In genomic region chr16:31092330-31092729, GRCh38 we compare ENCODE assay signal across 11 cellular contexts. TPM values are rescaled to one million over a fixed set of nuclear protein-coding genes. Genes with fewer than 3 reads are reported as not detected.
DNase-seq lines count a peak whose midpoint lies in the region; ATAC-seq and TF ChIP-seq lines count a peak whose summit lies in the region.
"Had no signal": no experiment of that assay in that cellular context is flagged by ENCODE, and none has a peak within 500 bp of the region (broad histone marks: within the 10 kb centered on the region; RNA-seq: fewer than 3 reads in every experiment).

No MANE protein-coding gene starts in this region.

- H3K36me3 Mint-ChIP-seq in CD4-positive, alpha-beta memory T cell = peaks cover 4 to 26% of the 10 kb centered on the region in 2 donors
- H3K36me3 Mint-ChIP-seq in activated naive CD8-positive, alpha-beta T cell treated with anti-CD3 and anti-CD28 coated beads, Interleukin-2, amount 50 U/mL, for 24 hours (ENCODE audit: low read depth) = peaks cover 6% of the 10 kb centered on the region
- peaks cover 10% of the 10 kb centered on the region for H3K36me3 Mint-ChIP-seq in nephron (ENCODE audit: low read depth)
- peaks cover 0 to 12% of the 10 kb centered on the region in 2 donors for H3K36me3 Mint-ChIP-seq in stimulated activated naive B cell treated with anti-CD40 and anti-IgM and Interleukin-4, amounts not matched to agents 10 μg/mL and 1 μg/mL and 100 μg/mL, for 72 hours

- H3K27ac Mint-ChIP-seq in CD4-positive, alpha-beta memory T cell = peak overlapping the region in 6 of 7 donors; percentile 24 to 86 (median 60)
- H3K27ac Mint-ChIP-seq in activated naive CD8-positive, alpha-beta T cell treated with anti-CD3 and anti-CD28 coated beads, Interleukin-2, amount 50 U/mL, for 24 hours = no peak overlapping the region
- peak overlapping the region in 1 of 3 experiments; percentile 39 for H3K27ac Mint-ChIP-seq in nephron
- no peak overlapping the region for H3K27ac Mint-ChIP-seq in stimulated activated naive B cell treated with anti-CD40 and anti-IgM and Interleukin-4, amounts not matched to agents 10 μg/mL and 1 μg/mL and 100 μg/mL, for 72 hours

- peak overlapping the region in 5 of 8 donors; percentile 17 to 69 (median 57) for H3K4me3 Mint-ChIP-seq in CD4-positive, alpha-beta memory T cell
- H3K4me3 Mint-ChIP-seq in activated naive CD8-positive, alpha-beta T cell treated with anti-CD3 and anti-CD28 coated beads, Interleukin-2, amount 50 U/mL, for 24 hours = peak overlapping the region; percentile 26
- peak overlapping the region; percentile 72 to 95 (median 76) for H3K4me3 Mint-ChIP-seq in nephron
- no peak overlapping the region for H3K4me3 Mint-ChIP-seq in stimulated activated naive B cell treated with anti-CD40 and anti-IgM and Interleukin-4, amounts not matched to agents 10 μg/mL and 1 μg/mL and 100 μg/mL, for 72 hours

- H3K4me1 Mint-ChIP-seq in CD4-positive, alpha-beta memory T cell = peaks cover 12 to 42% (median 30%) of the 10 kb centered on the region in 4 donors
- H3K4me1 Mint-ChIP-seq in activated naive CD8-positive, alpha-beta T cell treated with anti-CD3 and anti-CD28 coated beads, Interleukin-2, amount 50 U/mL, for 24 hours = peaks cover 25% of the 10 kb centered on the region
- H3K4me1 Mint-ChIP-seq in nephron = peaks cover 13% of the 10 kb centered on the region
- peaks cover 18 to 34% of the 10 kb centered on the region in 2 donors for H3K4me1 Mint-ChIP-seq in stimulated activated naive B cell treated with anti-CD40 and anti-IgM and Interleukin-4, amounts not matched to agents 10 μg/mL and 1 μg/mL and 100 μg/mL, for 72 hours

- H3K27ac ChIP-seq in CD4-positive, alpha-beta memory T cell (ENCODE audit: low read depth, low read length) = no peak overlapping the region
- H3K27ac ChIP-seq: thoracic aorta had no signal

- no peak for TF ChIP-seq CTCF in nephron (IDR thresholded peaks at IDR 0.05; ENCODE audit: unreplicated experiment in 3 of 3)

- CTCF ChIA-PET in CD4-positive, alpha-beta memory T cell (lab: Charles Lee; ENCODE audit: partially characterized antibody) = interaction anchor here (0.7 to 1.9 kb wide), 4 partner anchors 50 to 602 kb away, joined by 3 to 6 read pairs (median 4); partner anchors contain the start of gene ZNF843

- no peaks in the 10 kb centered on the region for H3K27me3 Mint-ChIP-seq in CD4-positive, alpha-beta memory T cell
- H3K27me3 Mint-ChIP-seq in activated naive CD8-positive, alpha-beta T cell treated with anti-CD3 and anti-CD28 coated beads, Interleukin-2, amount 50 U/mL, for 24 hours = no peaks in the 10 kb centered on the region
- H3K27me3 Mint-ChIP-seq in nephron (ENCODE audit: low read depth) = no peaks in the 10 kb centered on the region
- H3K27me3 Mint-ChIP-seq in stimulated activated naive B cell treated with anti-CD40 and anti-IgM and Interleukin-4, amounts not matched to agents 10 μg/mL and 1 μg/mL and 100 μg/mL, for 72 hours = no peaks in the 10 kb centered on the region

- no peak for ATAC-seq in activated naive CD8-positive, alpha-beta T cell treated with anti-CD3 and anti-CD28 coated beads, Interleukin-2, amount 50 U/mL, for 24 hours
- ATAC-seq in GM18868 (IDR thresholded peaks at IDR 0.05; ENCODE audit: unreplicated experiment) = no peak
- ATAC-seq in stimulated activated naive B cell treated with anti-CD40 and anti-IgM and Interleukin-4, amounts not matched to agents 10 μg/mL and 1 μg/mL and 100 μg/mL, for 72 hours (replicated peaks) = no peak

- POLR2A ChIA-PET in CD4-positive, alpha-beta memory T cell (lab: Charles Lee; ENCODE audit: partially characterized antibody) = interaction anchor here (2.0 to 5.7 kb wide), 3 partner anchors 18 to 27 kb away, joined by 5 to 61 read pairs (median 6); partner anchors contain the start of genes KAT8, ZNF646 and ZNF668

- H3K27me3 ChIP-seq in CD4-positive, alpha-beta memory T cell (ENCODE audit: insufficient read depth, low read length) = no peaks in the 10 kb centered on the region
- H3K27me3 ChIP-seq: Peyer's patch had no signal

- DNase-seq in CD4-positive, alpha-beta memory T cell = no peak
- DNase-seq in GM04504 (ENCODE audit: low read depth) (peak; percentile 54), GM19240 (ENCODE audit: insufficient read length, low spot score) (no peak), pons (ENCODE audit: low spot score) (no peak)
- DNase-seq in activated naive CD8-positive, alpha-beta T cell treated with anti-CD3 and anti-CD28 coated beads, Interleukin-2, amount 50 U/mL, for 24 hours = no peak
- DNase-seq in stimulated activated naive B cell treated with anti-CD40 and anti-IgM and Interleukin-4, amounts not matched to agents 10 μg/mL and 1 μg/mL and 100 μg/mL, for 72 hours = no peak
- DNase-seq: NCI-H510A treated with DMSO at 0.1 percent for 48 hours, Peyer's patch had no signal

- H3K36me3 ChIP-seq in CD4-positive, alpha-beta memory T cell (ENCODE audit: insufficient read depth, low read length) = peaks cover 13% of the 10 kb centered on the region

- peaks cover 22% of the 10 kb centered on the region for H3K4me1 ChIP-seq in CD4-positive, alpha-beta memory T cell (ENCODE audit: insufficient read depth, low read length)

- no peaks in the 10 kb centered on the region for H3K9me3 ChIP-seq in CD4-positive, alpha-beta memory T cell (ENCODE audit: control insufficient read depth in 1 of 2, low read length in 2 of 2)
- H3K9me3 ChIP-seq: Peyer's patch, thoracic aorta had no signal

- H3K4me3 ChIP-seq in CD4-positive, alpha-beta memory T cell (ENCODE audit: low read length in 2 of 2) = no peak overlapping the region
- H3K4me3 ChIP-seq: thoracic aorta had no signal

- H3K9me3 Mint-ChIP-seq in CD4-positive, alpha-beta memory T cell = no peaks in the 10 kb centered on the region
- no peaks in the 10 kb centered on the region for H3K9me3 Mint-ChIP-seq in activated naive CD8-positive, alpha-beta T cell treated with anti-CD3 and anti-CD28 coated beads, Interleukin-2, amount 50 U/mL, for 24 hours
- H3K9me3 Mint-ChIP-seq in nephron = no peaks in the 10 kb centered on the region
- no peaks in the 10 kb centered on the region for H3K9me3 Mint-ChIP-seq in stimulated activated naive B cell treated with anti-CD40 and anti-IgM and Interleukin-4, amounts not matched to agents 10 μg/mL and 1 μg/mL and 100 μg/mL, for 72 hours

- intact Hi-C loops in CD4-positive, alpha-beta memory T cell (cut with micrococcal nuclease) = loop anchor here (5.0 kb wide), 1 partner anchor 85 kb away; no protein-coding TSS in a partner anchor

RNA-seq across cellular contexts. Expression of gene VKORC1, which starts 2.3 kb away (rescaled TPM):
- total RNA-seq in CD4-positive, alpha-beta memory T cell = 10 to 100 TPM; 48.9 to 51.3 TPM
- 100 to 1,000 TPM in 1 of 2 donors, 10 to 100 TPM in 1; 93.7 to 114 TPM for polyA plus RNA-seq in CD4-positive, alpha-beta memory T cell

RNA-seq across cellular contexts. Expression of gene PRSS53, which starts 3.6 kb away (rescaled TPM):
- 10 to 100 TPM; 13.3 to 13.5 TPM for total RNA-seq in CD4-positive, alpha-beta memory T cell
- polyA plus RNA-seq in CD4-positive, alpha-beta memory T cell = under 1 TPM; 0.43 to 0.69 TPM

RNA-seq across cellular contexts. Expression of gene BCKDK, which starts 15.9 kb away (rescaled TPM):
- 10 to 100 TPM; 17.0 to 21.1 TPM for total RNA-seq in CD4-positive, alpha-beta memory T cell
- 10 to 100 TPM; 22.3 to 24.3 TPM for polyA plus RNA-seq in CD4-positive, alpha-beta memory T cell

RNA-seq across cellular contexts. Expression of gene ZNF646, which starts 18.1 kb away (rescaled TPM):
- total RNA-seq in CD4-positive, alpha-beta memory T cell = 10 to 100 TPM; 46.9 to 47.0 TPM
- polyA plus RNA-seq in CD4-positive, alpha-beta memory T cell = 1 to 10 TPM in 1 of 2 donors, under 1 TPM in 1; 0.77 to 8.9 TPM

RNA-seq across cellular contexts. Expression of gene ZNF668, which starts 18.3 kb away (rescaled TPM):
- 10 to 100 TPM; 11.7 to 13.6 TPM for total RNA-seq in CD4-positive, alpha-beta memory T cell
- polyA plus RNA-seq in CD4-positive, alpha-beta memory T cell = 1 to 10 TPM; 3.0 to 6.8 TPM

Comparison
In these comparisons a context has a peak if more than half of its experiments do, and no peak if none do; other contexts are left out.
1. H3K27ac Mint-ChIP-seq: peak in CD4-positive, alpha-beta memory T cell (6 of 7); none in activated naive CD8-positive, alpha-beta T cell treated with anti-CD3 and anti-CD28 coated beads, Interleukin-2, amount 50 U/mL, for 24 hours (single experiment) and stimulated activated naive B cell treated with anti-CD40 and anti-IgM and Interleukin-4, amounts not matched to agents 10 μg/mL and 1 μg/mL and 100 μg/mL, for 72 hours (single experiment).
2. H3K4me3 Mint-ChIP-seq: peak in CD4-positive, alpha-beta memory T cell (5 of 8), activated naive CD8-positive, alpha-beta T cell treated with anti-CD3 and anti-CD28 coated beads, Interleukin-2, amount 50 U/mL, for 24 hours (single experiment) and nephron (3 of 3); none in stimulated activated naive B cell treated with anti-CD40 and anti-IgM and Interleukin-4, amounts not matched to agents 10 μg/mL and 1 μg/mL and 100 μg/mL, for 72 hours (0 of 2).